1 cellular context compared by ENCODE assay signal in the genomic region with DNA sequence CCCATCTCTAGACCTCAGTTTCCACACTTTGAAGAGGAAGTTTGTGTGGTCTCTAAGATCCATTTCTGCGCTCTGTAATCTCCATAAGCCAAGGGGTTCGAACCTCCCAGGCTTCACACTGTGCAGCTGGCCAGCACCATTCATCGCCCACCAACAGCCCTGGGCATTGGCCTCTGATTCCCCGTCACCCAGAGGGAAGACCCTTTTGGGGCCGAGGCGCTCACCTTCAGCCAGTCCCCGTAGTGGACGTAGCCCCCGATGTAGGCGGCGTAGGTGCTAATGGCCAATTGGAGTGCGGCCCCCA.
TF ChIP-seq lines count a peak whose summit lies in the region.

No MANE protein-coding gene starts in this region.

TF ChIP-seq in IMR-90, 13 proteins besides CTCF, POLR2A, EP300 and RAD21 (continued from another document):
- no peak for TF ChIP-seq RCOR1 (IDR thresholded peaks at IDR 0.05; ENCODE audit: insufficient replicate concordance, low read length)
- TF ChIP-seq SMC3 (IDR thresholded peaks at IDR 0.05; ENCODE audit: low read depth, low read length), result no peak
- TF ChIP-seq MAFK (IDR thresholded peaks at IDR 0.05; ENCODE audit: low read depth, low read length), result no peak
- TF ChIP-seq, protein P1, sequence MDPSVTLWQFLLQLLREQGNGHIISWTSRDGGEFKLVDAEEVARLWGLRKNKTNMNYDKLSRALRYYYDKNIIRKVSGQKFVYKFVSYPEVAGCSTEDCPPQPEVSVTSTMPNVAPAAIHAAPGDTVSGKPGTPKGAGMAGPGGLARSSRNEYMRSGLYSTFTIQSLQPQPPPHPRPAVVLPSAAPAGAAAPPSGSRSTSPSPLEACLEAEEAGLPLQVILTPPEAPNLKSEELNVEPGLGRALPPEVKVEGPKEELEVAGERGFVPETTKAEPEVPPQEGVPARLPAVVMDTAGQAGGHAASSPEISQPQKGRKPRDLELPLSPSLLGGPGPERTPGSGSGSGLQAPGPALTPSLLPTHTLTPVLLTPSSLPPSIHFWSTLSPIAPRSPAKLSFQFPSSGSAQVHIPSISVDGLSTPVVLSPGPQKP (IDR thresholded peaks at IDR 0.05; ENCODE audit: borderline replicate concordance, low read depth, low read length), result no peak
